8 cellular contexts compared by ENCODE assay signal in the genomic region with DNA sequence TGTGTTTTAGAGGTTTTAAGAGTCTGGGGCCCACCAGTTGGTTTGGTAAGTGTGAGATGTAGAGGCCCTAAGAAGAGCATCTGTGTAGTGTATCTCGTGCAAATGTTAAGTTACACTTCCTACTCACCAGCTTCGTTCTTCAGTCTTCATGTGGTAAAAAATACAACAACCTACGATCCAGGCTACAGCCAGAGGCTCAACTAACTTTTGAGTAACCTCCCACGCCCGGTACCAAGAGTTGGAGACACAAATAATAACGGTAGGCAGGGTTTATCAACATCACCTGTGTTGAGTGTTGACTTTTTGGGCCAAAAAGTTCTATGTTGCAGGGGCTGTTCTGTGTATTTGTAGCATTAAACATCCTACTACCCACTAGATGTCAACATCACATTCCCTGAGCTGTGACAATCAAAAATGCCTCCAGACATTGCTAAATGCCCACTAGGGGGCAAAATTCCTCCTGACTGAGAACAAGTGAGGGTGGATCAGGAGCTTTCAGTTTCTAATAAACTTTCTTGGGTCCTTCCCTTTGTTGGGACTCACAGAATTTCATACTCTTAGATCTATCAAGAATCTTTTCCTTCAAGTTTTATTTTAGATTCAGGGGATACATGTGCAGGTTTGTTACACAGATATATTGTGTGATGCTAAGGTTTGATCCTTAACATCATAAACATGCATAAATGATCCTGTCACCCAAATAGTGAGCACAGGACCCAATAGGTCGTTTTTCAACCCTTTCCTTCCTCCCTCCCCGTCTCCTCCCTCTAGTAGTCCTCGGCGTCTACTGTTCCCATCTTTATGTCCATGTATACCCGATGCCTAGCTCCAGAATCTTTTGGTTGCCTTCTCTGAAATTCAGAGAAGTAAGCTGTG.
DNase-seq lines count a peak whose midpoint lies in the region; ATAC-seq, FAIRE-seq and TF ChIP-seq lines count a peak whose summit lies in the region.

No MANE protein-coding gene starts in this region.

- peak; percentile 39 to 85 (median 72) for TF ChIP-seq CTCF in pancreas (IDR thresholded peaks at IDR 0.05)

- H3K36me3 Mint-ChIP-seq in activated T-helper 17 cell treated with anti-CD3 and anti-CD28 coated beads, Interleukin-2, amount 50 U/mL, for 72 hours (ENCODE audit: low read depth): no peaks in the 10 kb centered on the region

- no peaks in the 10 kb centered on the region for H3K27me3 Mint-ChIP-seq in activated T-helper 17 cell treated with anti-CD3 and anti-CD28 coated beads, Interleukin-2, amount 50 U/mL, for 72 hours

- peaks cover 11% of the 10 kb centered on the region for H3K4me1 Mint-ChIP-seq in activated T-helper 17 cell treated with anti-CD3 and anti-CD28 coated beads, Interleukin-2, amount 50 U/mL, for 72 hours

- peak overlapping the region; percentile 56 for H3K4me3 Mint-ChIP-seq in activated T-helper 17 cell treated with anti-CD3 and anti-CD28 coated beads, Interleukin-2, amount 50 U/mL, for 72 hours

- H3K9me3 ChIP-seq in pancreas: no peaks in the 10 kb centered on the region

- no peaks in the 10 kb centered on the region for H3K9me3 Mint-ChIP-seq in activated T-helper 17 cell treated with anti-CD3 and anti-CD28 coated beads, Interleukin-2, amount 50 U/mL, for 72 hours

- FAIRE-seq in frontal cortex (lab: Jason Lieb, UNC) (peak; percentile 75), pancreas (lab: Jason Lieb, UNC) (peak; percentile 88)

- H3K36me3 ChIP-seq in pancreas: no peaks in the 10 kb centered on the region

- no peaks in the 10 kb centered on the region for H3K27me3 ChIP-seq in pancreas

- intact Hi-C loops in pancreas (cut with DNase I) (loop anchor here in 1 of 3 donors (10.0 kb wide), 1 partner anchor 94 kb away; a partner anchor contains a TSS), posterior vena cava (cut with DNase I) (loop anchor here (5.0 kb wide), 1 partner anchor 96 kb away; a partner anchor contains a TSS)

- no peaks in the 10 kb centered on the region for H3K4me1 ChIP-seq in pancreas

- 54 to 58% methylated on average over 11 of the region's 11 CpGs for WGBS in pancreas, 2 donors

- peak; percentile 87 for ATAC-seq in GM19463 (IDR thresholded peaks at IDR 0.05; ENCODE audit: unreplicated experiment)
- peak; percentile 89 for ATAC-seq in HG03521 (IDR thresholded peaks at IDR 0.05; ENCODE audit: unreplicated experiment)
- peak; percentile 83 for ATAC-seq in activated T-helper 17 cell treated with anti-CD3 and anti-CD28 coated beads, Interleukin-2, amount 50 U/mL, for 72 hours (replicated peaks)
- peak; percentile 78 to 99 (median 93) for ATAC-seq in pancreas

- no peak overlapping the region for H3K4me3 ChIP-seq in pancreas

- peak; percentile 26 for DNase-seq in DMS153 (lab: John Stamatoyannopoulos, UW)
- DNase-seq in OCI-M1 (lab: John Stamatoyannopoulos, UW): peak; percentile 91
- DNase-seq in frontal cortex (ENCODE audit: low spot score in 2 of 2): peak; percentile 9 to 27
- DNase-seq in pancreas: peak in 3 of 6 donors; percentile 32 to 56 (median 53)
- DNase-seq in posterior vena cava (ENCODE audit: low spot score): no peak

- no peak overlapping the region for H3K27ac ChIP-seq in pancreas

- H3K27ac Mint-ChIP-seq in activated T-helper 17 cell treated with anti-CD3 and anti-CD28 coated beads, Interleukin-2, amount 50 U/mL, for 72 hours: no peak overlapping the region
